ENCODE assay signal across 7 cellular contexts in genomic region chr9:97105220-97105619, GRCh38.
DNase-seq lines count a peak whose midpoint lies in the region; ATAC-seq, FAIRE-seq and TF ChIP-seq lines count a peak whose summit lies in the region.
"Not testable (repeated sequence)": the region's sequence is repeated elsewhere in the genome, so short reads cannot be mapped to it uniquely, and the experiment has no call there.

No MANE protein-coding gene starts in this region.

- intact Hi-C loops in HepG2 (cut with micrococcal nuclease; ENCODE audit: unreplicated experiment): loop anchor here (5.0 kb wide), 1 partner anchor 228 kb away; no protein-coding TSS in a partner anchor

- TF ChIP-seq RAD21 in HepG2 (CRISPR knock-in tag; IDR thresholded peaks at IDR 0.05): not testable (repeated sequence)

- H2AFZ ChIP-seq in HepG2 (ENCODE audit: low read length): not testable (repeated sequence)

- TF ChIP-seq CTCF in bronchial epithelial cell (IDR thresholded peaks at IDR 0.05; ENCODE audit: insufficient read depth, low read length, severe bottlenecking); foreskin fibroblast (IDR thresholded peaks at IDR 0.05; ENCODE audit: low read depth, low read length); HepG2 (CRISPR knock-in tag; IDR thresholded peaks at IDR 0.05): not testable (repeated sequence)

- 6% methylated on average over 2 of the region's 2 CpGs for WGBS in HepG2 (ENCODE audit: low lambda C conversion rate)

- H3K4me2 ChIP-seq in HepG2 (ENCODE audit: low read depth, low read length): not testable (repeated sequence)

- H3K9me3 ChIP-seq in HepG2 (ENCODE audit: low read length): not testable (repeated sequence)

- not testable (repeated sequence) for H4K20me1 ChIP-seq in HepG2 (ENCODE audit: insufficient read depth, low read length)

- not testable (repeated sequence) for BruUV-seq in HepG2 (replicated peaks; lab: Mats Ljungman, UMichigan)

- H3K4me3 ChIP-seq in bronchial epithelial cell (ENCODE audit: low read depth, low read length); foreskin fibroblast (ENCODE audit: low read depth in 1 of 2, low read length in 2 of 2); HepG2 (replicated peaks in 1 of 3; ENCODE audit: insufficient read depth in 1 of 3, low read depth in 2 of 3, low read length in 3 of 3): not testable (repeated sequence)

- TF ChIP-seq EP300 in HepG2 (IDR thresholded peaks at IDR 0.05; ENCODE audit: low read depth in 2 of 2, low read length in 2 of 2); HepG2 (CRISPR knock-in tag; IDR thresholded peaks at IDR 0.05; ENCODE audit: borderline replicate concordance): not testable (repeated sequence)

- not testable (repeated sequence) for H3K36me3 ChIP-seq in bronchial epithelial cell (ENCODE audit: control insufficient read depth, insufficient read depth, low read length); HepG2 (replicated peaks in 1 of 2; ENCODE audit: control insufficient read depth in 1 of 2, insufficient read depth in 2 of 2, low read length in 2 of 2)

- POLR2A ChIA-PET in HepG2 (lab: Yijun Ruan, JAX): not testable (repeated sequence)

- TF ChIP-seq POLR2A in HepG2 (IDR thresholded peaks at IDR 0.05; ENCODE audit: insufficient read depth in 1 of 2, low read depth in 2 of 2, low read length in 2 of 2): not testable (repeated sequence)

- H3K27me3 ChIP-seq in bronchial epithelial cell (ENCODE audit: control insufficient read depth, insufficient read depth, low read length); HepG2 (ENCODE audit: control insufficient read depth in 1 of 2, insufficient read depth in 2 of 2, low read length in 2 of 2): not testable (repeated sequence)

- not testable (repeated sequence) for H3K9ac ChIP-seq in HepG2 (ENCODE audit: insufficient read depth, low read depth, low read length)

- FAIRE-seq in bronchial epithelial cell (lab: Jason Lieb, UNC): not testable (repeated sequence)
- FAIRE-seq in HepG2 (lab: Jason Lieb, UNC): peak; percentile 15

- CTCF ChIA-PET in HepG2 (lab: Yijun Ruan, JAX; ENCODE audit: low intra/inter-chr PET ratio, low total read pairs): not testable (repeated sequence)

- DNase-seq in DMS53 treated with DMSO at 0.1 percent for 48 hours (lab: John Stamatoyannopoulos, UW; ENCODE audit: unreplicated experiment): peak; percentile 32
- DNase-seq in HPDE6-E6E7 (ENCODE audit: extremely low spot score): peak; percentile 45
- DNase-seq in NCI-H226: peak; percentile 37
- DNase-seq in RPMI7951 (ENCODE audit: low read depth): peak; percentile 26
- DNase-seq in bronchial epithelial cell (ENCODE audit: low read depth): peak; percentile 90
- peak; percentile 0 to 4 for DNase-seq in foreskin fibroblast
- DNase-seq in HepG2 (ENCODE audit: low spot score): not testable (repeated sequence)

- in situ Hi-C loops in HepG2 (cut with HindIII; ENCODE audit: extremely low pct_ligation_motif_present, low pct_unique_long_range_greater_than_20kb): loop anchor here (10.0 kb wide), 1 partner anchor 240 kb away; no protein-coding TSS in a partner anchor

- not testable (repeated sequence) for H3K4me1 ChIP-seq in HepG2 (ENCODE audit: insufficient read depth, low read length)

- ATAC-seq in HepG2: not testable (repeated sequence)

- H3K27ac ChIP-seq in HepG2 (ENCODE audit: extremely low read length, insufficient read depth, low read length): not testable (repeated sequence)

- H3K79me2 ChIP-seq in HepG2 (ENCODE audit: insufficient read depth, low read length): not testable (repeated sequence)
